1 cellular context compared by ENCODE assay signal in genomic region chr22:23752750-23753149, GRCh38.
TF ChIP-seq lines count a peak whose summit lies in the region.

No MANE protein-coding gene starts in this region.

TF ChIP-seq in WTC11, 78 proteins besides CTCF, POLR2A, EP300 and RAD21 (continued from another document):
- TF ChIP-seq, protein P1, sequence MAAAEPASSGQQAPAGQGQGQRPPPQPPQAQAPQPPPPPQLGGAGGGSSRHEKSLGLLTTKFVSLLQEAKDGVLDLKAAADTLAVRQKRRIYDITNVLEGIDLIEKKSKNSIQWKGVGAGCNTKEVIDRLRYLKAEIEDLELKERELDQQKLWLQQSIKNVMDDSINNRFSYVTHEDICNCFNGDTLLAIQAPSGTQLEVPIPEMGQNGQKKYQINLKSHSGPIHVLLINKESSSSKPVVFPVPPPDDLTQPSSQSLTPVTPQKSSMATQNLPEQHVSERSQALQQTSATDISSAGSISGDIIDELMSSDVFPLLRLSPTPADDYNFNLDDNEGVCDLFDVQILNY (CRISPR knock-in tag; IDR thresholded peaks at IDR 0.05): no peak
- TF ChIP-seq ZNF317 (CRISPR knock-in tag; IDR thresholded peaks at IDR 0.05; ENCODE audit: borderline replicate concordance, low read depth): no peak
- TF ChIP-seq ZNF396 (CRISPR knock-in tag; IDR thresholded peaks at IDR 0.05; ENCODE audit: borderline replicate concordance): no peak
- TF ChIP-seq, protein P2, sequence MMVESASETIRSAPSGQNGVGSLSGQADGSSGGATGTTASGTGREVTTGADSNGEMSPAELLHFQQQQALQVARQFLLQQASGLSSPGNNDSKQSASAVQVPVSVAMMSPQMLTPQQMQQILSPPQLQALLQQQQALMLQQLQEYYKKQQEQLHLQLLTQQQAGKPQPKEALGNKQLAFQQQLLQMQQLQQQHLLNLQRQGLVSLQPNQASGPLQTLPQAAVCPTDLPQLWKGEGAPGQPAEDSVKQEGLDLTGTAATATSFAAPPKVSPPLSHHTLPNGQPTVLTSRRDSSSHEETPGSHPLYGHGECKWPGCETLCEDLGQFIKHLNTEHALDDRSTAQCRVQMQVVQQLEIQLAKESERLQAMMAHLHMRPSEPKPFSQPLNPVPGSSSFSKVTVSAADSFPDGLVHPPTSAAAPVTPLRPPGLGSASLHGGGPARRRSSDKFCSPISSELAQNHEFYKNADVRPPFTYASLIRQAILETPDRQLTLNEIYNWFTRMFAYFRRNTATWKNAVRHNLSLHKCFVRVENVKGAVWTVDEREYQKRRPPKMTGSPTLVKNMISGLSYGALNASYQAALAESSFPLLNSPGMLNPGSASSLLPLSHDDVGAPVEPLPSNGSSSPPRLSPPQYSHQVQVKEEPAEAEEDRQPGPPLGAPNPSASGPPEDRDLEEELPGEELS (CRISPR knock-in tag; IDR thresholded peaks at IDR 0.05): no peak
- no peak for TF ChIP-seq JUN (CRISPR knock-in tag; IDR thresholded peaks at IDR 0.05)
- no peak for TF ChIP-seq IRF2 (CRISPR knock-in tag; IDR thresholded peaks at IDR 0.05; ENCODE audit: borderline replicate concordance, low read depth)
- TF ChIP-seq, protein P3, sequence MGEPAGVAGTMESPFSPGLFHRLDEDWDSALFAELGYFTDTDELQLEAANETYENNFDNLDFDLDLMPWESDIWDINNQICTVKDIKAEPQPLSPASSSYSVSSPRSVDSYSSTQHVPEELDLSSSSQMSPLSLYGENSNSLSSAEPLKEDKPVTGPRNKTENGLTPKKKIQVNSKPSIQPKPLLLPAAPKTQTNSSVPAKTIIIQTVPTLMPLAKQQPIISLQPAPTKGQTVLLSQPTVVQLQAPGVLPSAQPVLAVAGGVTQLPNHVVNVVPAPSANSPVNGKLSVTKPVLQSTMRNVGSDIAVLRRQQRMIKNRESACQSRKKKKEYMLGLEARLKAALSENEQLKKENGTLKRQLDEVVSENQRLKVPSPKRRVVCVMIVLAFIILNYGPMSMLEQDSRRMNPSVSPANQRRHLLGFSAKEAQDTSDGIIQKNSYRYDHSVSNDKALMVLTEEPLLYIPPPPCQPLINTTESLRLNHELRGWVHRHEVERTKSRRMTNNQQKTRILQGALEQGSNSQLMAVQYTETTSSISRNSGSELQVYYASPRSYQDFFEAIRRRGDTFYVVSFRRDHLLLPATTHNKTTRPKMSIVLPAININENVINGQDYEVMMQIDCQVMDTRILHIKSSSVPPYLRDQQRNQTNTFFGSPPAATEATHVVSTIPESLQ (CRISPR knock-in tag; IDR thresholded peaks at IDR 0.05): no peak
- TF ChIP-seq SMAD3 (CRISPR knock-in tag; IDR thresholded peaks at IDR 0.05; ENCODE audit: borderline replicate concordance): no peak
- no peak for TF ChIP-seq ETV6 (CRISPR knock-in tag; IDR thresholded peaks at IDR 0.05)
- TF ChIP-seq, protein P4, sequence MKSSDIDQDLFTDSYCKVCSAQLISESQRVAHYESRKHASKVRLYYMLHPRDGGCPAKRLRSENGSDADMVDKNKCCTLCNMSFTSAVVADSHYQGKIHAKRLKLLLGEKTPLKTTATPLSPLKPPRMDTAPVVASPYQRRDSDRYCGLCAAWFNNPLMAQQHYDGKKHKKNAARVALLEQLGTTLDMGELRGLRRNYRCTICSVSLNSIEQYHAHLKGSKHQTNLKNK (CRISPR knock-in tag; IDR thresholded peaks at IDR 0.05): no peak
- no peak for TF ChIP-seq SMAD4 (CRISPR knock-in tag; IDR thresholded peaks at IDR 0.05)
- no peak for TF ChIP-seq ATF3 (CRISPR knock-in tag; conservative IDR thresholded peaks at IDR 0.05)
- TF ChIP-seq HMGXB4 (CRISPR knock-in tag; IDR thresholded peaks at IDR 0.05): no peak
